ENCODE assay signal across 13 cellular contexts in the genomic region with DNA sequence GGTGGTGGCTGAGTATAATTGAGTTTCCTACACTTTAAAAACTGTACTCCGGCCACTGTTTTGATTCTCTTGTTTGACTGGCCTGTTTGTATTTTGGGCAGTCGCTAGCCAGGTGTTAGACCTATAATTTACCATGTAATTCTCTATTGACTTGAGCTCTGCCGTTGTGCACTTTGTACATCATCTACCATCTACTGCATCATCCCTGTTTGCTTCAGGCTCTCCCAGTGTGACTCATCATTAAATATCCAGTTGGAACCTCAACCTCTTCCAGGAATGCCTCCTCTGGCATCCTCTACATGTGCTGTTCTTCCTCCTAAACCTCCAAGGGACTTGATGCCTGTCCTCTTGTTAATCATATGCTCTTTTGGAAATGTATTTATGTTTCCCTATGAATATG.
DNase-seq lines count a peak whose midpoint lies in the region; ATAC-seq and TF ChIP-seq lines count a peak whose summit lies in the region.
"Had no signal": no experiment of that assay in that cellular context is flagged by ENCODE, and none has a peak within 500 bp of the region (broad histone marks: within the 10 kb centered on the region; RNA-seq: fewer than 3 reads in every experiment).

No MANE protein-coding gene starts in this region.

- no peaks in the 10 kb centered on the region for H3K9me3 ChIP-seq in OCI-LY3 (ENCODE audit: insufficient read depth, low read length)
- no peaks in the 10 kb centered on the region for H3K9me3 ChIP-seq in CD4-positive, alpha-beta T cell (ENCODE audit: control insufficient read depth, low read length)
- H3K9me3 ChIP-seq: tibial artery had no signal

- ATAC-seq in Right ventricle myocardium superior (ENCODE audit: poor library complexity) (peak; percentile 60), Right ventricle myocardium inferior (no peak), GM21381 (IDR thresholded peaks at IDR 0.05; ENCODE audit: unreplicated experiment) (no peak)
- no peak for ATAC-seq in stimulated activated effector memory CD8-positive, alpha-beta T cell treated with anti-CD3 and anti-CD28 coated beads, Interleukin-12 subunit alpha, Interleukin-12 subunit beta, amount 100 ng/mL, for 72 hours
- no peak for ATAC-seq in CD4-positive, alpha-beta T cell (ENCODE audit: poor library complexity)

- peaks cover 30% of the 10 kb centered on the region for H3K4me1 Mint-ChIP-seq in stimulated activated effector memory CD8-positive, alpha-beta T cell treated with anti-CD3 and anti-CD28 coated beads, Interleukin-12 subunit alpha, Interleukin-12 subunit beta, amount 100 ng/mL, for 72 hours
- peaks cover 55% of the 10 kb centered on the region for H3K4me1 Mint-ChIP-seq in CD4-positive, alpha-beta T cell (ENCODE audit: low read depth)

- peaks cover 37% of the 10 kb centered on the region for H3K79me2 ChIP-seq in OCI-LY3 (ENCODE audit: low read length)

- H4K20me1 ChIP-seq in OCI-LY3 (ENCODE audit: insufficient read depth, low read length): no peaks in the 10 kb centered on the region

- no peaks in the 10 kb centered on the region for H3K27me3 ChIP-seq in OCI-LY3 (ENCODE audit: low read depth, low read length)
- H3K27me3 ChIP-seq in CD4-positive, alpha-beta T cell (ENCODE audit: control insufficient read depth, insufficient read depth, low read length): no peaks in the 10 kb centered on the region
- H3K27me3 ChIP-seq: tibial artery had no signal

- no peaks in the 10 kb centered on the region for H3K27me3 Mint-ChIP-seq in CD4-positive, alpha-beta T cell
- H3K27me3 Mint-ChIP-seq: activated naive CD8-positive, alpha-beta T cell treated with anti-CD3 and anti-CD28 coated beads, Interleukin-2, amount 10 ng/mL, durations not matched to agents 7 days and 5 days had no signal

- TF ChIP-seq CTCF in OCI-LY3 (IDR thresholded peaks at IDR 0.05; ENCODE audit: low read depth, low read length) (no peak), fibroblast of mammary gland (conservative IDR thresholded peaks at IDR 0.05; ENCODE audit: control insufficient read depth, insufficient read depth, low read depth, low read length) (no peak)
- no peak for TF ChIP-seq CTCF in CD4-positive, alpha-beta T cell (IDR thresholded peaks at IDR 0.05)

- CTCF ChIA-PET in CD4-positive, alpha-beta T cell (lab: Charles Lee): no interaction called here

- H3K4me3 Mint-ChIP-seq in stimulated activated effector memory CD8-positive, alpha-beta T cell treated with anti-CD3 and anti-CD28 coated beads, Interleukin-12 subunit alpha, Interleukin-12 subunit beta, amount 100 ng/mL, for 72 hours: no peak overlapping the region
- no peak overlapping the region for H3K4me3 Mint-ChIP-seq in CD4-positive, alpha-beta T cell
- H3K4me3 Mint-ChIP-seq: activated naive CD8-positive, alpha-beta T cell treated with anti-CD3 and anti-CD28 coated beads, Interleukin-2, amount 10 ng/mL, durations not matched to agents 7 days and 5 days had no signal

- POLR2A ChIA-PET in CD4-positive, alpha-beta T cell (lab: Charles Lee): no interaction called here

- no peak overlapping the region for H2AFZ ChIP-seq in OCI-LY3 (ENCODE audit: low read depth, low read length)

- H3K27ac ChIP-seq in OCI-LY3 (ENCODE audit: low read length): peak overlapping the region; percentile 99
- no peak overlapping the region for H3K27ac ChIP-seq in CD4-positive, alpha-beta T cell (ENCODE audit: low read depth, low read length)
- H3K27ac ChIP-seq: tibial artery had no signal

- peaks cover 55% of the 10 kb centered on the region for H3K4me1 ChIP-seq in OCI-LY3 (ENCODE audit: low read length)

- intact Hi-C loops in Right ventricle myocardium superior (cut with DNase I): no loop called here
- intact Hi-C loops in Right ventricle myocardium inferior (cut with DNase I): no loop called here
- intact Hi-C loops in CD4-positive, alpha-beta T cell (cut with DNase I, micrococcal nuclease): no loop called here

- H3K27ac Mint-ChIP-seq in stimulated activated effector memory CD8-positive, alpha-beta T cell treated with anti-CD3 and anti-CD28 coated beads, Interleukin-12 subunit alpha, Interleukin-12 subunit beta, amount 100 ng/mL, for 72 hours: peak overlapping the region; percentile 29
- H3K27ac Mint-ChIP-seq in CD4-positive, alpha-beta T cell: no peak overlapping the region
- H3K27ac Mint-ChIP-seq: activated naive CD8-positive, alpha-beta T cell treated with anti-CD3 and anti-CD28 coated beads, Interleukin-2, amount 10 ng/mL, durations not matched to agents 7 days and 5 days had no signal

- no peak overlapping the region for H3K4me3 ChIP-seq in OCI-LY3 (ENCODE audit: low read length)
- no peak overlapping the region for H3K4me3 ChIP-seq in fibroblast of mammary gland (ENCODE audit: control insufficient read depth, low read depth, low read length)
- H3K4me3 ChIP-seq: tibial artery had no signal

- no peaks in the 10 kb centered on the region for H3K36me3 Mint-ChIP-seq in stimulated activated effector memory CD8-positive, alpha-beta T cell treated with anti-CD3 and anti-CD28 coated beads, Interleukin-12 subunit alpha, Interleukin-12 subunit beta, amount 100 ng/mL, for 72 hours
- H3K36me3 Mint-ChIP-seq in CD4-positive, alpha-beta T cell (ENCODE audit: low read depth): peaks cover 5% of the 10 kb centered on the region
- H3K36me3 Mint-ChIP-seq: activated naive CD8-positive, alpha-beta T cell treated with anti-CD3 and anti-CD28 coated beads, Interleukin-2, amount 10 ng/mL, durations not matched to agents 7 days and 5 days had no signal

- DNase-seq in Right ventricle myocardium superior (no peak), Right ventricle myocardium inferior (ENCODE audit: missing footprints) (no peak), fibroblast of mammary gland (ENCODE audit: low read depth) (peak; percentile 89), retina (no peak)
- DNase-seq in stimulated activated effector memory CD8-positive, alpha-beta T cell treated with anti-CD3 and anti-CD28 coated beads, Interleukin-12 subunit alpha, Interleukin-12 subunit beta, amount 100 ng/mL, for 72 hours (ENCODE audit: low spot score in 2 of 2): no peak
- DNase-seq in CD4-positive, alpha-beta T cell: no peak
- DNase-seq: activated naive CD8-positive, alpha-beta T cell treated with anti-CD3 and anti-CD28 coated beads, Interleukin-2, amount 10 ng/mL, durations not matched to agents 7 days and 5 days; effector CD8-positive, alpha-beta T cell; NCI-H1105 treated with DMSO at 0.1 percent for 48 hours; T1000; tibial artery had no signal

- peak overlapping the region; percentile 50 for H3K4me2 ChIP-seq in OCI-LY3 (ENCODE audit: low read length)

- no peaks in the 10 kb centered on the region for H3K9me3 Mint-ChIP-seq in stimulated activated effector memory CD8-positive, alpha-beta T cell treated with anti-CD3 and anti-CD28 coated beads, Interleukin-12 subunit alpha, Interleukin-12 subunit beta, amount 100 ng/mL, for 72 hours
- H3K9me3 Mint-ChIP-seq in CD4-positive, alpha-beta T cell: no peaks in the 10 kb centered on the region
- H3K9me3 Mint-ChIP-seq: activated naive CD8-positive, alpha-beta T cell treated with anti-CD3 and anti-CD28 coated beads, Interleukin-2, amount 10 ng/mL, durations not matched to agents 7 days and 5 days had no signal

- no peak overlapping the region for H3K9ac ChIP-seq in OCI-LY3 (ENCODE audit: low read length)

- no peaks in the 10 kb centered on the region for H3K36me3 ChIP-seq in OCI-LY3 (replicated peaks; ENCODE audit: low read depth, low read length)
- H3K36me3 ChIP-seq: tibial artery had no signal
